Comparison of ENCODE assay signal across 8 cellular contexts in genomic region chr1:25904942-25905679, GRCh38. TPM values are rescaled to one million over a fixed set of nuclear protein-coding genes. Genes with fewer than 3 reads are reported as not detected.
DNase-seq lines count a peak whose midpoint lies in the region; ATAC-seq and TF ChIP-seq lines count a peak whose summit lies in the region.

No MANE protein-coding gene starts in this region.

- peak overlapping the region; percentile 36 for H3K27ac ChIP-seq in IMR-90 (ENCODE audit: insufficient read depth, low read length)
- peak overlapping the region; percentile 90 for H3K27ac ChIP-seq in OCI-LY1 (ENCODE audit: low read depth, low read length, poor library complexity, severe bottlenecking)

- TF ChIP-seq POLR2A in IMR-90 (IDR thresholded peaks at IDR 0.05; ENCODE audit: low read depth, low read length): no peak

- H3K9me2 ChIP-seq in OCI-LY1 (ENCODE audit: low read depth, low read length): no peaks in the 10 kb centered on the region

- peak overlapping the region; percentile 65 for H3K56ac ChIP-seq in IMR-90 (ENCODE audit: extremely low read depth, insufficient read depth, low read length)

- in situ Hi-C loops in IMR-90 (cut with MboI; ENCODE audit: low sequenced_read_pairs): no loop called here

- BruUV-seq in IMR-90 (replicated peaks; lab: Mats Ljungman, UMichigan): no TSS peak

- H3K9me1 ChIP-seq in IMR-90 (ENCODE audit: insufficient read depth, low read length): peaks cover 13% of the 10 kb centered on the region

- peak overlapping the region; percentile 42 to 55; a peak in 3 of 4 replicates for H4K8ac ChIP-seq in IMR-90 (ENCODE audit: low read depth in 2 of 2, low read length in 2 of 2)

- peak overlapping the region; percentile 41 for H3K14ac ChIP-seq in IMR-90 (replicated peaks; ENCODE audit: low read depth, low read length)

- WGBS in IMR-90 (ENCODE audit: extremely low coverage in 2 of 2, insufficient read length in 1 of 2), 2 experiments: 0% methylated on average over 2 of the region's 34 CpGs; no CpG with 5 or more reads in 1 of the 2 experiments

- no peak overlapping the region for H2AFZ ChIP-seq in IMR-90 (replicated peaks; ENCODE audit: low read length, poor library complexity)
- H2AFZ ChIP-seq in OCI-LY1 (ENCODE audit: low read length): no peak overlapping the region

- H3K27me3 ChIP-seq in IMR-90 (ENCODE audit: control insufficient read depth, insufficient read depth, low read length): no peaks in the 10 kb centered on the region
- H3K27me3 ChIP-seq in OCI-LY1 (ENCODE audit: insufficient read depth, low read length): no peaks in the 10 kb centered on the region

- H3K4me1 ChIP-seq in IMR-90 (ENCODE audit: control insufficient read depth, insufficient read depth, low read length) (peaks cover 5% of the 10 kb centered on the region), OCI-LY1 (ENCODE audit: insufficient read depth, low read length, severe bottlenecking) (peaks cover 36% of the 10 kb centered on the region)

- no peak for TF ChIP-seq CTCF in IMR-90 (conservative IDR thresholded peaks at IDR 0.05; ENCODE audit: low read depth, low read length)
- peak; percentile 27; the same call in 1 of the 2 replicates for TF ChIP-seq CTCF in OCI-LY1 (IDR thresholded peaks at IDR 0.05; ENCODE audit: low read length)

- DNase-seq in COLO829 (ENCODE audit: low spot score) (peak; percentile 86), IMR-90 (peak; percentile 88), activated T-cell treated with anti-CD3 and anti-CD28 coated beads for 1 hour (ENCODE audit: low read depth) (peak; percentile 93), epidermal melanocyte (ENCODE audit: insufficient read length, low spot score) (peak; percentile 72), middle frontal gyrus (ENCODE audit: extremely low spot score, low spot score) (peak; percentile 85)
- peak; percentile 86 for DNase-seq in stimulated activated CD8-positive, alpha-beta memory T cell treated with anti-CD3 and anti-CD28 coated beads, Interleukin-2, amount 100 ng/mL, for 1 hour (ENCODE audit: low read depth in 2 of 2)

- peak overlapping the region; percentile 79; the same call in 1 of the 2 replicates for H4K5ac ChIP-seq in IMR-90 (ENCODE audit: low read depth, low read length)

- peak overlapping the region; percentile 98 for H3K4me2 ChIP-seq in IMR-90 (ENCODE audit: low read depth, low read length)
- H3K4me2 ChIP-seq in OCI-LY1 (ENCODE audit: low read length): peak overlapping the region; percentile 99

- peak overlapping the region; percentile 27; the same call in 1 of the 2 replicates for H3K23ac ChIP-seq in IMR-90 (ENCODE audit: low read depth, low read length)

- H3F3A ChIP-seq in OCI-LY1 (ENCODE audit: insufficient read depth, low read length): no peaks in the 10 kb centered on the region; the same call in 1 of the 2 replicates

- dilution Hi-C loops in IMR-90 (cut with HindIII; ENCODE audit: low sequenced_read_pairs, unreplicated experiment): no loop called here

- no peak overlapping the region; the same call in 1 of the 2 replicates for H2AK5ac ChIP-seq in IMR-90 (ENCODE audit: low read depth, low read length)

- H3K9me3 ChIP-seq in IMR-90 (ENCODE audit: control insufficient read depth, insufficient read depth, low read length): no peaks in the 10 kb centered on the region
- H3K9me3 ChIP-seq in OCI-LY1 (ENCODE audit: low read length): no peaks in the 10 kb centered on the region

- H2BK5ac ChIP-seq in IMR-90 (ENCODE audit: low read depth, low read length, poor library complexity, severe bottlenecking): peak overlapping the region; percentile 62

- no peak overlapping the region for H2BK15ac ChIP-seq in IMR-90 (ENCODE audit: low read depth, low read length)

- CTCF ChIA-PET in IMR-90 (lab: Yijun Ruan, JAX): interaction anchor here (1.5 to 2.7 kb wide), 2 partner anchors 9 to 15 kb away, joined by 3 to 22 read pairs; no protein-coding TSS in a partner anchor

- no peak overlapping the region for H2AK9ac ChIP-seq in IMR-90 (replicated peaks; ENCODE audit: low read depth, low read length, poor library complexity)

- H3K79me2 ChIP-seq in OCI-LY1 (ENCODE audit: insufficient read depth, low read length): peaks cover 34% of the 10 kb centered on the region

- ATAC-seq in GM21526 (IDR thresholded peaks at IDR 0.05; ENCODE audit: low FRiP score, unreplicated experiment) (peak; percentile 66), IMR-90 (ENCODE audit: low read depth) (peak; percentile 92)

- H3K9ac ChIP-seq in IMR-90 (ENCODE audit: low read depth, low read length): peak overlapping the region; percentile 80
- H3K9ac ChIP-seq in OCI-LY1 (ENCODE audit: low read length): peak overlapping the region; percentile 100

- peaks cover 15% of the 10 kb centered on the region for H3K36me3 ChIP-seq in IMR-90 (ENCODE audit: control insufficient read depth, insufficient read depth, low read length)
- peaks cover 51% of the 10 kb centered on the region for H3K36me3 ChIP-seq in OCI-LY1 (ENCODE audit: insufficient read depth, low read length)

- H2BK20ac ChIP-seq in IMR-90 (ENCODE audit: low read depth, low read length): no peak overlapping the region

- intact Hi-C loops in IMR-90 (cut with micrococcal nuclease): loop anchor here (1.0 kb wide), 1 partner anchor 93 kb away; the partner anchor contains the start of gene PAFAH2

- H3K79me1 ChIP-seq in IMR-90 (ENCODE audit: low read depth in 1 of 2, low read length in 2 of 2): peaks cover 17 to 28% of the 10 kb centered on the region in 2 experiments

- 0 out of 2 replicates have a peak, but pooled peaks have one; percentile 6 for TF ChIP-seq RAD21 in IMR-90 (IDR thresholded peaks at IDR 0.05; ENCODE audit: low read length)

- POLR2A ChIA-PET in IMR-90 (lab: Charles Lee; ENCODE audit: unreplicated experiment): no interaction called here

- peak overlapping the region; percentile 58; the same call in 1 of the 2 replicates for H3K18ac ChIP-seq in IMR-90 (ENCODE audit: low read depth, low read length)

- H2BK120ac ChIP-seq in IMR-90 (ENCODE audit: low read depth, low read length): no peak overlapping the region

- no peak overlapping the region for H4K91ac ChIP-seq in IMR-90 (ENCODE audit: insufficient read depth, low read depth, low read length)

- H4K20me1 ChIP-seq in IMR-90 (ENCODE audit: insufficient read depth, low read length) (peaks cover 10% of the 10 kb centered on the region; the same call in 1 of the 2 replicates), OCI-LY1 (ENCODE audit: insufficient read depth, low read length) (no peaks in the 10 kb centered on the region)

- peak overlapping the region; percentile 6; the same call in 1 of the 2 replicates for H3K4ac ChIP-seq in IMR-90 (ENCODE audit: low read depth, low read length)

- H3K4me3 ChIP-seq in IMR-90 (ENCODE audit: insufficient read depth, low read depth, low read length): peak overlapping the region; percentile 71
- H3K4me3 ChIP-seq in OCI-LY1 (ENCODE audit: low read depth, low read length, poor library complexity, severe bottlenecking): peak overlapping the region; percentile 100

TF ChIP-seq in IMR-90, 13 proteins besides CTCF, POLR2A, EP300 and RAD21:
- TF ChIP-seq USF2 (IDR thresholded peaks at IDR 0.05; ENCODE audit: low read depth, low read length) (no peak), SMC3 (IDR thresholded peaks at IDR 0.05; ENCODE audit: low read depth, low read length) (no peak), CEBPB (IDR thresholded peaks at IDR 0.05; ENCODE audit: low read depth, low read length) (peak; percentile 59), CHD1 (IDR thresholded peaks at IDR 0.05; ENCODE audit: low read depth, low read length) (0 out of 2 replicates have a peak, but pooled peaks have one; percentile 49), MAFK (IDR thresholded peaks at IDR 0.05; ENCODE audit: low read depth, low read length) (no peak), RFX5 (IDR thresholded peaks at IDR 0.05; ENCODE audit: low read depth, low read length) (no peak), NFE2L2 (IDR thresholded peaks at IDR 0.05; ENCODE audit: low read depth, low read length) (no peak), MAZ (IDR thresholded peaks at IDR 0.05; ENCODE audit: borderline replicate concordance, low read depth, low read length) (no peak), MXI1 (IDR thresholded peaks at IDR 0.05; ENCODE audit: borderline replicate concordance, low read depth, low read length) (peak; percentile 82; the same call in 1 of the 2 replicates), RCOR1 (IDR thresholded peaks at IDR 0.05; ENCODE audit: insufficient replicate concordance, low read length) (no peak), BHLHE40 (IDR thresholded peaks at IDR 0.05; ENCODE audit: low read depth, low read length) (0 out of 2 replicates have a peak, but pooled peaks have one; percentile 1), ELK1 (IDR thresholded peaks at IDR 0.05; ENCODE audit: borderline replicate concordance, low read depth, low read length) (no peak), FOS (IDR thresholded peaks at IDR 0.05; ENCODE audit: low read depth, low read length) (no peak)

RNA-seq across cellular contexts. Expression of gene STMN1, which starts 1.1 kb away (rescaled TPM):
- 93.0 and 194 TPM in 2 replicates for total RNA-seq in IMR-90 (2012; rRNA removed)
- polyA plus RNA-seq in IMR-90 (2012; rRNA removed): 179 and 273 TPM in 2 replicates
- polyA plus RNA-seq in IMR-90 (2012; cell fraction: cytosol; rRNA removed): 28.5 and 67.8 TPM in 2 replicates
- polyA plus RNA-seq in IMR-90 (2012; cell fraction: nucleus; rRNA removed; ENCODE audit: low replicate concordance): 11.0 and 55.5 TPM in 2 replicates

RNA-seq across cellular contexts. Expression of gene PAQR7, which starts 29.6 kb away (rescaled TPM):
- 8.3 and 9.0 TPM in 2 replicates for total RNA-seq in IMR-90 (2012; rRNA removed)
- 12.0 and 12.9 TPM in 2 replicates for polyA plus RNA-seq in IMR-90 (2012; rRNA removed)
- polyA plus RNA-seq in IMR-90 (2012; cell fraction: cytosol; rRNA removed): 7.6 and 16.9 TPM in 2 replicates
- 33.3 and 47.8 TPM in 2 replicates for polyA plus RNA-seq in IMR-90 (2012; cell fraction: nucleus; rRNA removed; ENCODE audit: low replicate concordance)

RNA-seq across cellular contexts. Expression of gene AUNIP, which starts 45.9 kb away (rescaled TPM):
- total RNA-seq in IMR-90 (2012; rRNA removed): 3.9 and 5.0 TPM in 2 replicates
- 2.2 and 2.4 TPM in 2 replicates for polyA plus RNA-seq in IMR-90 (2012; rRNA removed)
- polyA plus RNA-seq in IMR-90 (2012; cell fraction: cytosol; rRNA removed): 0.52 and 0.65 TPM in 2 replicates
- polyA plus RNA-seq in IMR-90 (2012; cell fraction: nucleus; rRNA removed; ENCODE audit: low replicate concordance): 0.39 and 0.96 TPM in 2 replicates

Comparison
In these comparisons a context has a peak if more than half of its experiments do, and no peak if none do; other contexts are left out.
1. Peak in every context shown above with its lines: DNase-seq, ATAC-seq, H3K4me3 ChIP-seq and H3K27ac ChIP-seq.